Comparison of ENCODE assay signal across 21 cellular contexts in the genomic region with DNA sequence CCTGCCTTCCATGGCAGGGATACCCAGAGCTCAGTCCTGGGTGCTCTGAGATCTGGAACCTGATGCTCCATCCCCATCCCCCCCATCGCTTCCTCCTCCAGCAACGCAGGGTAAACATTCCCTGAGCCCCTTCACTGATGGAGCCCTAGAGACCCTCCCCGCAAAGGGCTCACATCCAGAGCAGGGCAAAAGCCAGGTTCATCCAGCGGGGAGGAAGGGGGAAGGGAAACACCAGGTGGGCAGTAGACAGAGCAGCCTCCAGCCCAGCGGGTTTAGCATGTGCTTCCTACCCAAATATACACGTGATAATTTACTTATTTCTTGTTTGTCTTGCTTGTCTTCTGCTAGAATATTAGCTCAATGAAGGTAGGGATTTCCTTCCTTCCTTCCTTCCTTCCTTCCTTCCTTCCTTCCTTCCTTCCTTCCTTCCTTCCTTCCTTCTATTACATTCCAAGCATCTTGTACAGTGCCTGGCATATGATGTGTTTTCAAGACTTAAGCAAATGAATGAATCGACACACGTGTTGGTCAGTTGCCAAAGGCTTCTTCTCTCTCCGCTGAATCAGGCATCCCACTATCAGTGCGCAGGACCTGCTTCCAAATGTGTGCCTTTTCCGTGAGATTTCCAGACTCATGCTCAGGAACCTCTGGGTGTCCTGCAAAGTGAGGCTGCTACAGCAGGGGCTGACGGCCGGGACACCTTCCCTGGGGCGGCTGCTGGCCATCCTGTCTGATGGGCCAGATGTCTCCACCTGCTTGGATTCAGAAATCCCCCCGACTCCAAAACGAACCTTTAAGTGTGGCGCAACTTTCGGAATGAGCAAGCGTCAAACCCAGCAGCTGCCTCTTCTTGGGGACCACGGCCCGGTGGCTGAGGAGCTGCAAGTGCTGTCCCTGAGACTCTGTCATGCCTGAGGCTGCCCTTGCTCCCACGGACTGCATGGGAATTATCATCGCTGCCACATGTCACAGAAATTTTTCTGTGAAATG.
"Had no signal": no experiment of that assay in that cellular context is flagged by ENCODE, and none has a peak within 500 bp of the region (broad histone marks: within the 10 kb centered on the region; RNA-seq: fewer than 3 reads in every experiment).

No MANE protein-coding gene starts in this region.

- DNase-seq: activated CD4-positive, alpha-beta T cell treated with anti-CD3 and anti-CD28 coated beads, Interleukin-2, amount 10 ng/mL, durations not matched to agents 24 days and 14 days; activated CD8-positive, alpha-beta T cell treated with anti-CD3 and anti-CD28 coated beads for 36 hours; activated naive CD4-positive, alpha-beta T cell treated with anti-CD3 and anti-CD28 coated beads, Interleukin-2, amount 50 U/mL, for 16 hours; activated T-cell treated with anti-CD3 and anti-CD28 coated beads, Interleukin-2, amount 50 U/mL, for 1 hour; brain microvascular endothelial cell; cortex of kidney; effector CD4-positive, alpha-beta T cell; kidney glomerular epithelial cell; occipital lobe; small intestine; stimulated activated CD4-positive, alpha-beta T cell treated with anti-CD3 and anti-CD28 coated beads, Interleukin-4, amount 100 ng/mL, for 1 hour; testis had no signal

- H3K9me3 ChIP-seq: prostate gland, testis had no signal

- ATAC-seq: activated CD8-positive, alpha-beta T cell treated with anti-CD3 and anti-CD28 coated beads for 36 hours; activated T-helper 17 cell treated with anti-CD3 and anti-CD28 coated beads, Interleukin-2, amount 50 U/mL, for 72 hours; esophagus mucosa; gastroesophageal sphincter; heart left ventricle had no signal

- H3K27ac Mint-ChIP-seq: activated CD4-positive, alpha-beta T cell treated with anti-CD3 and anti-CD28 coated beads, Interleukin-2, amount 10 ng/mL, durations not matched to agents 24 days and 14 days; activated CD8-positive, alpha-beta T cell treated with anti-CD3 and anti-CD28 coated beads for 36 hours; activated T-helper 17 cell treated with anti-CD3 and anti-CD28 coated beads, Interleukin-2, amount 50 U/mL, for 72 hours; nephron; T-helper 1 cell treated with Interleukin-12 subunit alpha and Interleukin-12 subunit beta and Interleukin-4 antibody, amounts not matched to agents 30 μg/mL and 1 μg/mL, for 36 hours had no signal

- H3K4me1 ChIP-seq: gastroesophageal sphincter, heart left ventricle, prostate gland, right atrium auricular region, testis, upper lobe of left lung had no signal

- H3K36me3 ChIP-seq: brain microvascular endothelial cell, gastroesophageal sphincter, heart left ventricle, prostate gland, right atrium auricular region, upper lobe of left lung had no signal

- H3K27ac ChIP-seq: brain microvascular endothelial cell, gastroesophageal sphincter, heart left ventricle, prostate gland, right atrium auricular region, testis, upper lobe of left lung had no signal

- H3K4me3 Mint-ChIP-seq: activated CD4-positive, alpha-beta T cell treated with anti-CD3 and anti-CD28 coated beads, Interleukin-2, amount 10 ng/mL, durations not matched to agents 24 days and 14 days; activated CD8-positive, alpha-beta T cell treated with anti-CD3 and anti-CD28 coated beads for 36 hours; activated T-helper 17 cell treated with anti-CD3 and anti-CD28 coated beads, Interleukin-2, amount 50 U/mL, for 72 hours; nephron; T-helper 1 cell treated with Interleukin-12 subunit alpha and Interleukin-12 subunit beta and Interleukin-4 antibody, amounts not matched to agents 30 μg/mL and 1 μg/mL, for 36 hours had no signal

- H3K4me1 Mint-ChIP-seq: activated CD4-positive, alpha-beta T cell treated with anti-CD3 and anti-CD28 coated beads, Interleukin-2, amount 10 ng/mL, durations not matched to agents 24 days and 14 days; activated T-helper 17 cell treated with anti-CD3 and anti-CD28 coated beads, Interleukin-2, amount 50 U/mL, for 72 hours had no signal

- H3K27me3 ChIP-seq: brain microvascular endothelial cell, right atrium auricular region, testis, upper lobe of left lung had no signal

- H3K4me3 ChIP-seq: gastroesophageal sphincter, heart left ventricle, prostate gland, right atrium auricular region, testis, upper lobe of left lung had no signal

- H3K9me3 Mint-ChIP-seq: activated CD4-positive, alpha-beta T cell treated with anti-CD3 and anti-CD28 coated beads, Interleukin-2, amount 10 ng/mL, durations not matched to agents 24 days and 14 days; activated T-helper 17 cell treated with anti-CD3 and anti-CD28 coated beads, Interleukin-2, amount 50 U/mL, for 72 hours; T-helper 1 cell treated with Interleukin-12 subunit alpha and Interleukin-12 subunit beta and Interleukin-4 antibody, amounts not matched to agents 30 μg/mL and 1 μg/mL, for 36 hours had no signal
